9 cellular contexts compared by ENCODE assay signal in the genomic region with DNA sequence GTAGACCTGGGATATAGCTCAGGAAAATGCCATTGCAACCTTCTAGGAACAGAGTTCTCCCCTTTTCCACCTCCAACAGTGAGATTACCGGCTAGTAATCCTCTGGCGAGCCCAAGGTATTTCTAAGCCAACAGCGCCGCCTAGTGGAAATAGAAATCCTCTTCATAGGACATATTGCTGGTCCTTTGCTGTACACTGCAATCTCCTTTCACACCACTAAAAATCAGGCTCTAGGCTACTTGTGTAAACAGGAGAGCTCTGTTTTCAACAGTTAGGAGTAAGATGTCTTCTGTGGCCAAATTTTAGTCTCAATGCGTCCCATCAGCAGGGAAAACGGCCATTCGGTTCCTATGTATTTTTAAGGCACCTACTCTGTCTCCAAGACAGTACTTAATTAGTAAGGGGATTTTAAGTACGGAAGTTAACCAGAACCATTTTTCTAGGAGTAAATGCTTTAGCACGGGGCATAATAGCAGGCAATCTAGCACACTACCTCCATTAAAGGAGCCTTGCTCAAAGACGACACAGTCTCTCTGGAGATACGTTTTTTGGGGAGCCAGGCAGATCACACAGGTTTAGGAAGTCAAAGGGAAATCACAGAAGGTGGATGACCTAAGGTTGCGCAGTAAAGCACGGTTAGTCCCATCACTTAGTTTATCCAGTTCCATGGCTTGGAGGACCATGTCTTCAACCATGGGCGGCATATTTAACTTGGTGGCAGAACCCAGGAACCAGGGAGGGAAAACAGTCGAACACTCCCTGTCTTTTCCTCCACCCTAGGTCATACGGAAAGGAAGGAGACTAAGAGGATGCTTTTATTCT. TPM values are rescaled to one million over a fixed set of nuclear protein-coding genes. Genes with fewer than 3 reads are reported as not detected.
DNase-seq lines count a peak whose midpoint lies in the region; ATAC-seq and TF ChIP-seq lines count a peak whose summit lies in the region.
"Had no signal": no experiment of that assay in that cellular context is flagged by ENCODE, and none has a peak within 500 bp of the region (broad histone marks: within the 10 kb centered on the region; RNA-seq: fewer than 3 reads in every experiment).

No MANE protein-coding gene starts in this region.

- H3K27ac ChIP-seq in CD4-positive, CD25-positive, alpha-beta regulatory T cell (ENCODE audit: insufficient read depth, low read length, poor library complexity, severe bottlenecking) = no peak overlapping the region
- no peak overlapping the region for H3K27ac ChIP-seq in left lung

- no peaks in the 10 kb centered on the region for H3K36me3 Mint-ChIP-seq in CD4-positive, CD25-positive, alpha-beta regulatory T cell

- H3K4me1 Mint-ChIP-seq in CD4-positive, CD25-positive, alpha-beta regulatory T cell = peaks cover 6 to 22% (median 17%) of the 10 kb centered on the region in 4 donors

- peak; percentile 85 to 88 for TF ChIP-seq CTCF in left lung (IDR thresholded peaks at IDR 0.05)

- intact Hi-C loops in left lung (cut with DNase I) = loop anchor here in 1 of 2 donors (5.0 kb wide), 1 partner anchor 180 kb away; no protein-coding TSS in a partner anchor

- ATAC-seq in CD4-positive, CD25-positive, alpha-beta regulatory T cell (ENCODE audit: low read depth in 2 of 2) = peak; percentile 69 to 84
- ATAC-seq in GM19351 (IDR thresholded peaks at IDR 0.05; ENCODE audit: unreplicated experiment) (peak; percentile 100), HG03432 (IDR thresholded peaks at IDR 0.05; ENCODE audit: unreplicated experiment) (peak; percentile 97), left lung (peak; percentile 99)

- no peak overlapping the region for H3K4me3 ChIP-seq in CD4-positive, CD25-positive, alpha-beta regulatory T cell (ENCODE audit: low read depth, low read length)
- no peak overlapping the region for H3K4me3 ChIP-seq in left lung

- no peaks in the 10 kb centered on the region for H3K27me3 ChIP-seq in CD4-positive, CD25-positive, alpha-beta regulatory T cell (ENCODE audit: control insufficient read depth, insufficient read depth, low read length)
- no peaks in the 10 kb centered on the region for H3K27me3 ChIP-seq in left lung

- no peaks in the 10 kb centered on the region for H3K4me1 ChIP-seq in CD4-positive, CD25-positive, alpha-beta regulatory T cell (ENCODE audit: control insufficient read depth, insufficient read depth, low read length, poor library complexity, severe bottlenecking)
- peaks cover 0 to 18% of the 10 kb centered on the region in 2 donors for H3K4me1 ChIP-seq in left lung

- H3K27ac Mint-ChIP-seq in CD4-positive, CD25-positive, alpha-beta regulatory T cell = no peak overlapping the region
- H3K27ac Mint-ChIP-seq: activated naive CD8-positive, alpha-beta T cell had no signal

- H3K9me3 ChIP-seq in CD4-positive, CD25-positive, alpha-beta regulatory T cell (ENCODE audit: control insufficient read depth in 2 of 2, low read length in 2 of 2) = no peaks in the 10 kb centered on the region
- H3K9me3 ChIP-seq in left lung = no peaks in the 10 kb centered on the region

- no peaks in the 10 kb centered on the region for H3K36me3 ChIP-seq in CD4-positive, CD25-positive, alpha-beta regulatory T cell (ENCODE audit: control insufficient read depth, insufficient read depth, low read length)
- H3K36me3 ChIP-seq in left lung = no peaks in the 10 kb centered on the region

- peaks cover 0 to 6% (median 0%) of the 10 kb centered on the region in 7 donors for H3K9me3 Mint-ChIP-seq in CD4-positive, CD25-positive, alpha-beta regulatory T cell

- H3K27me3 Mint-ChIP-seq in CD4-positive, CD25-positive, alpha-beta regulatory T cell = peaks cover 2% of the 10 kb centered on the region
- H3K27me3 Mint-ChIP-seq: activated naive CD8-positive, alpha-beta T cell had no signal

- peak overlapping the region in 2 of 4 donors; percentile 14 to 22 for H3K4me3 Mint-ChIP-seq in CD4-positive, CD25-positive, alpha-beta regulatory T cell
- H3K4me3 Mint-ChIP-seq: activated naive CD8-positive, alpha-beta T cell had no signal

- DNase-seq in CD4-positive, CD25-positive, alpha-beta regulatory T cell = peak; percentile 56 to 84 (median 67)
- DNase-seq in NCI-H510A (lab: John Stamatoyannopoulos, UW) (peak; percentile 33), cerebellar cortex (ENCODE audit: low spot score) (peak; percentile 72), left lung (peak in 1 of 2 donors; percentile 66)
- peak; percentile 64 for DNase-seq in activated CD4-positive, CD25-positive, alpha-beta regulatory T cell treated with anti-CD3 and anti-CD28 coated beads, Interleukin-2, amount 50 U/mL, for 72 hours
- peak; percentile 26 to 69 (median 49) for DNase-seq in stimulated activated CD4-positive, alpha-beta T cell treated with anti-CD3 and anti-CD28 coated beads, TNF-alpha, amount 100 ng/mL, for 4 hours (ENCODE audit: low read depth in 3 of 3)

RNA-seq across cellular contexts. Expression of a gene that starts 43.8 kb away (rescaled TPM):
- total RNA-seq in CD4-positive, CD25-positive, alpha-beta regulatory T cell = 2.1 TPM
- under 1 TPM; 0.43 to 0.95 (median 0.59) TPM for polyA plus RNA-seq in CD4-positive, CD25-positive, alpha-beta regulatory T cell
- total RNA-seq in left lung = 10 to 100 TPM; 36.4 to 66.6 TPM

Comparison
In these comparisons a context has a peak if more than half of its experiments do, and no peak if none do; other contexts are left out.
1. RNA of a gene that starts 43.8 kb away (total RNA-seq): 36.4 to 66.6 TPM in left lung; 2.1 TPM in CD4-positive, CD25-positive, alpha-beta regulatory T cell (single experiment); every median in the first group is over 10 times any median in the second.
2. Peak in every context shown above with its lines, with median percentiles within 50 percentile points of each other: ATAC-seq.